ENCODE assay signal across 15 cellular contexts in genomic region chr12:93443576-93443975, GRCh38. TPM values are rescaled to one million over a fixed set of nuclear protein-coding genes. Genes with fewer than 3 reads are reported as not detected.
DNase-seq lines count a peak whose midpoint lies in the region; ATAC-seq lines count a peak whose summit lies in the region.
"Had no signal": no experiment of that assay in that cellular context is flagged by ENCODE, and none has a peak within 500 bp of the region (broad histone marks: within the 10 kb centered on the region; RNA-seq: fewer than 3 reads in every experiment).

No MANE protein-coding gene starts in this region.

- H3K9me3 Mint-ChIP-seq in activated naive CD4-positive, alpha-beta T cell treated with anti-CD3 and anti-CD28 coated beads, Interleukin-2, amount 10 ng/mL, durations not matched to agents 7 days and 5 days: no peaks in the 10 kb centered on the region
- no peaks in the 10 kb centered on the region for H3K9me3 Mint-ChIP-seq in IgD-negative memory B cell
- H3K9me3 Mint-ChIP-seq in stimulated activated memory B cell treated with anti-CD40 and anti-IgM and Interleukin-4, amounts not matched to agents 10 μg/mL and 1 μg/mL and 100 μg/mL, for 72 hours: no peaks in the 10 kb centered on the region
- H3K9me3 Mint-ChIP-seq: CD14-positive monocyte, naive B cell had no signal

- WGBS in esophagus, 2 donors: 55 to 74% methylated on average over 4 of the region's 4 CpGs

- H3K27me3 Mint-ChIP-seq in activated naive CD4-positive, alpha-beta T cell treated with anti-CD3 and anti-CD28 coated beads, Interleukin-2, amount 10 ng/mL, durations not matched to agents 7 days and 5 days: no peaks in the 10 kb centered on the region
- H3K27me3 Mint-ChIP-seq in IgD-negative memory B cell: no peaks in the 10 kb centered on the region
- H3K27me3 Mint-ChIP-seq in stimulated activated memory B cell treated with anti-CD40 and anti-IgM and Interleukin-4, amounts not matched to agents 10 μg/mL and 1 μg/mL and 100 μg/mL, for 72 hours: no peaks in the 10 kb centered on the region
- H3K27me3 Mint-ChIP-seq: naive B cell had no signal

- no peak for ATAC-seq in stimulated activated memory B cell treated with anti-CD40 and anti-IgM and Interleukin-4, amounts not matched to agents 10 μg/mL and 1 μg/mL and 100 μg/mL, for 72 hours
- ATAC-seq in stimulated activated naive CD8-positive, alpha-beta T cell treated with anti-CD3 and anti-CD28 coated beads, Interleukin-15, Interleukin-2, amounts not matched to agents 100 U/mL and 50 U/mL, for 24 hours: no peak

- H3K4me1 ChIP-seq in esophagus (ENCODE audit: control insufficient read depth in 2 of 2, insufficient read depth in 2 of 2, low read length in 1 of 2): peaks cover 0 to 6% of the 10 kb centered on the region in 2 donors

- H3K4me3 ChIP-seq in esophagus (ENCODE audit: low read depth in 1 of 2, low read length in 2 of 2): no peak overlapping the region
- H3K4me3 ChIP-seq: thyroid gland had no signal

- H3K36me3 ChIP-seq in esophagus (ENCODE audit: control insufficient read depth in 2 of 2, insufficient read depth in 2 of 2, low read length in 1 of 2): no peaks in the 10 kb centered on the region
- H3K36me3 ChIP-seq: thyroid gland had no signal

- CTCF ChIA-PET in activated naive CD4-positive, alpha-beta T cell treated with anti-CD3 and anti-CD28 coated beads, Interleukin-2, amount 10 ng/mL, durations not matched to agents 7 days and 5 days (lab: Charles Lee): no interaction called here

- H3K4me3 Mint-ChIP-seq in activated naive CD4-positive, alpha-beta T cell treated with anti-CD3 and anti-CD28 coated beads, Interleukin-2, amount 10 ng/mL, durations not matched to agents 7 days and 5 days: no peak overlapping the region
- peak overlapping the region in 3 of 4 donors; percentile 44 to 93 (median 59) for H3K4me3 Mint-ChIP-seq in IgD-negative memory B cell
- H3K4me3 Mint-ChIP-seq in stimulated activated memory B cell treated with anti-CD40 and anti-IgM and Interleukin-4, amounts not matched to agents 10 μg/mL and 1 μg/mL and 100 μg/mL, for 72 hours: no peak overlapping the region

- no peaks in the 10 kb centered on the region for H3K9me3 ChIP-seq in esophagus (ENCODE audit: control insufficient read depth in 2 of 2, insufficient read depth in 1 of 2, low read depth in 1 of 2, low read length in 1 of 2)
- H3K9me3 ChIP-seq: thyroid gland had no signal

- no peaks in the 10 kb centered on the region for H3K27me3 ChIP-seq in esophagus (ENCODE audit: control insufficient read depth in 1 of 2, insufficient read depth in 2 of 2, low read length in 2 of 2)
- H3K27me3 ChIP-seq: thyroid gland had no signal

- H3K27ac Mint-ChIP-seq in activated naive CD4-positive, alpha-beta T cell treated with anti-CD3 and anti-CD28 coated beads, Interleukin-2, amount 10 ng/mL, durations not matched to agents 7 days and 5 days: peak overlapping the region; percentile 96
- H3K27ac Mint-ChIP-seq in IgD-negative memory B cell: peak overlapping the region; percentile 16 to 96 (median 90)
- H3K27ac Mint-ChIP-seq in stimulated activated memory B cell treated with anti-CD40 and anti-IgM and Interleukin-4, amounts not matched to agents 10 μg/mL and 1 μg/mL and 100 μg/mL, for 72 hours: peak overlapping the region; percentile 97

- peaks cover 49% of the 10 kb centered on the region for H3K4me1 Mint-ChIP-seq in activated naive CD4-positive, alpha-beta T cell treated with anti-CD3 and anti-CD28 coated beads, Interleukin-2, amount 10 ng/mL, durations not matched to agents 7 days and 5 days
- H3K4me1 Mint-ChIP-seq in IgD-negative memory B cell: peaks cover 28 to 40% (median 36%) of the 10 kb centered on the region in 3 donors
- peaks cover 52% of the 10 kb centered on the region for H3K4me1 Mint-ChIP-seq in stimulated activated memory B cell treated with anti-CD40 and anti-IgM and Interleukin-4, amounts not matched to agents 10 μg/mL and 1 μg/mL and 100 μg/mL, for 72 hours

- H3K27ac ChIP-seq in esophagus (ENCODE audit: low read depth in 2 of 2, low read length in 1 of 2): peak overlapping the region; percentile 46 to 83
- H3K27ac ChIP-seq: thyroid gland had no signal

- peaks cover 10% of the 10 kb centered on the region for H3K36me3 Mint-ChIP-seq in activated naive CD4-positive, alpha-beta T cell treated with anti-CD3 and anti-CD28 coated beads, Interleukin-2, amount 10 ng/mL, durations not matched to agents 7 days and 5 days
- H3K36me3 Mint-ChIP-seq in IgD-negative memory B cell: no peaks in the 10 kb centered on the region
- H3K36me3 Mint-ChIP-seq in stimulated activated memory B cell treated with anti-CD40 and anti-IgM and Interleukin-4, amounts not matched to agents 10 μg/mL and 1 μg/mL and 100 μg/mL, for 72 hours: no peaks in the 10 kb centered on the region
- H3K36me3 Mint-ChIP-seq: CD14-positive monocyte, naive B cell had no signal

- DNase-seq in activated naive CD4-positive, alpha-beta T cell treated with anti-CD3 and anti-CD28 coated beads, Interleukin-2, amount 10 ng/mL, durations not matched to agents 7 days and 5 days: no peak
- no peak for DNase-seq in activated naive CD4-positive, alpha-beta T cell treated with anti-CD3 and anti-CD28 coated beads, Interleukin-2, amount 50 U/mL, for 16 hours
- DNase-seq in cerebellum (ENCODE audit: low spot score) (no peak), cerebellar cortex (ENCODE audit: low spot score) (no peak)
- DNase-seq in stimulated activated naive CD8-positive, alpha-beta T cell treated with anti-CD3 and anti-CD28 coated beads, Interleukin-15, Interleukin-2, amounts not matched to agents 100 U/mL and 50 U/mL, for 24 hours: no peak
- DNase-seq: activated CD8-positive, alpha-beta memory T cell treated with anti-CD3 and anti-CD28 coated beads for 24 hours; central memory CD4-positive, alpha-beta T cell; effector CD8-positive, alpha-beta T cell; naive B cell; NCI-H2029 treated with DMSO at 0.1 percent for 48 hours; thyroid gland had no signal

RNA-seq across cellular contexts. Expression of gene UBE2N, which starts 1.8 kb away (rescaled TPM):
- 245 TPM for polyA plus RNA-seq in IgD-negative memory B cell
- 10 to 100 TPM; 45.3 to 66.2 TPM for polyA plus RNA-seq in esophagus
- 133 TPM for total RNA-seq in cerebellum

RNA-seq across cellular contexts. Expression of gene MRPL42, which starts 23.7 kb away (rescaled TPM):
- polyA plus RNA-seq in IgD-negative memory B cell: 84.5 TPM
- 10 to 100 TPM; 24.6 to 33.4 TPM for polyA plus RNA-seq in esophagus
- total RNA-seq in cerebellum: 53.9 TPM

Comparison
In these comparisons a context has a peak if more than half of its experiments do, and no peak if none do; other contexts are left out.
1. H3K4me3 Mint-ChIP-seq: peak in IgD-negative memory B cell (3 of 4); none in activated naive CD4-positive, alpha-beta T cell treated with anti-CD3 and anti-CD28 coated beads, Interleukin-2, amount 10 ng/mL, durations not matched to agents 7 days and 5 days (single experiment) and stimulated activated memory B cell treated with anti-CD40 and anti-IgM and Interleukin-4, amounts not matched to agents 10 μg/mL and 1 μg/mL and 100 μg/mL, for 72 hours (single experiment).
2. Peak in every context shown above with its lines, with median percentiles within 50 percentile points of each other: H3K27ac Mint-ChIP-seq.